Comparison of ENCODE assay signal across 20 cellular contexts in genomic region chr1:77516106-77516505, GRCh38.
"Had no signal": no experiment of that assay in that cellular context is flagged by ENCODE, and none has a peak within 500 bp of the region (broad histone marks: within the 10 kb centered on the region; RNA-seq: fewer than 3 reads in every experiment).

No MANE protein-coding gene starts in this region.

- H3K27ac ChIP-seq: right atrium auricular region, thoracic aorta had no signal

- H3K36me3 ChIP-seq: gastroesophageal sphincter, right atrium auricular region, thoracic aorta had no signal

- DNase-seq: activated CD4-positive, alpha-beta T cell treated with anti-CD3 and anti-CD28 coated beads for 4 hours; activated CD8-positive, alpha-beta memory T cell treated with anti-CD3 and anti-CD28 coated beads, Interleukin-2, amount 50 U/mL, for 4 hours; activated CD8-positive, alpha-beta T cell treated with anti-CD3 and anti-CD28 coated beads, Interleukin-2, amount 10 ng/mL, durations not matched to agents 7 days and 5 days; activated gamma-delta T cell treated with Interleukin-2 at 50 U/mL for 16 hours; activated naive CD8-positive, alpha-beta T cell treated with anti-CD3 and anti-CD28 coated beads for 36 hours; effector memory CD8-positive, alpha-beta T cell; mammary epithelial cell; naive thymus-derived CD8-positive, alpha-beta T cell; stimulated activated CD4-positive, alpha-beta T cell treated with anti-CD3 and anti-CD28 coated beads, Interleukin-4, amount 100 ng/mL, for 4 hours; stimulated activated CD8-positive, alpha-beta memory T cell treated with anti-CD3 and anti-CD28 coated beads, Interleukin-4, amount 100 ng/mL, for 48 hours; stimulated activated naive CD8-positive, alpha-beta T cell treated with anti-CD3 and anti-CD28 coated beads, Interleukin-15, amount 100 ng/mL, for 72 hours; T-helper 17 cell had no signal

- FAIRE-seq: islet of Langerhans had no signal

- H3K27me3 Mint-ChIP-seq: activated naive CD8-positive, alpha-beta T cell treated with anti-CD3 and anti-CD28 coated beads for 36 hours; dendritic cell treated with granulocyte-macrophage colony-stimulating factor and Interleukin-4, amounts not matched to agents 40 ng/mL and 50 ng/mL, for 4 days; naive thymus-derived CD8-positive, alpha-beta T cell; progenitor cell of endocrine pancreas; stimulated activated naive CD8-positive, alpha-beta T cell treated with anti-CD3 and anti-CD28 coated beads, Interleukin-15, amount 100 ng/mL, for 72 hours; T-helper 17 cell had no signal

- H3K9me3 Mint-ChIP-seq: dendritic cell treated with granulocyte-macrophage colony-stimulating factor and Interleukin-4, amounts not matched to agents 40 ng/mL and 50 ng/mL, for 4 days had no signal

- H3K4me3 ChIP-seq: gastroesophageal sphincter, right atrium auricular region, smooth muscle cell, thoracic aorta had no signal

- H3K36me3 Mint-ChIP-seq: brain had no signal

- H3K4me1 Mint-ChIP-seq: activated naive CD8-positive, alpha-beta T cell treated with anti-CD3 and anti-CD28 coated beads for 36 hours; T-helper 17 cell had no signal

- H3K27ac Mint-ChIP-seq: activated CD8-positive, alpha-beta T cell treated with anti-CD3 and anti-CD28 coated beads, Interleukin-2, amount 10 ng/mL, durations not matched to agents 7 days and 5 days; activated naive CD8-positive, alpha-beta T cell treated with anti-CD3 and anti-CD28 coated beads for 36 hours; dendritic cell treated with granulocyte-macrophage colony-stimulating factor and Interleukin-4, amounts not matched to agents 40 ng/mL and 50 ng/mL, for 4 days; effector memory CD8-positive, alpha-beta T cell; T-helper 17 cell had no signal

- ATAC-seq: activated CD8-positive, alpha-beta T cell treated with anti-CD3 and anti-CD28 coated beads, Interleukin-2, amount 10 ng/mL, durations not matched to agents 7 days and 5 days; effector memory CD8-positive, alpha-beta T cell; naive thymus-derived CD8-positive, alpha-beta T cell; stimulated activated naive CD8-positive, alpha-beta T cell treated with anti-CD3 and anti-CD28 coated beads, Interleukin-15, amount 100 ng/mL, for 72 hours; T-helper 17 cell had no signal

- H3K4me3 Mint-ChIP-seq: activated CD8-positive, alpha-beta T cell treated with anti-CD3 and anti-CD28 coated beads, Interleukin-2, amount 10 ng/mL, durations not matched to agents 7 days and 5 days; activated naive CD8-positive, alpha-beta T cell treated with anti-CD3 and anti-CD28 coated beads for 36 hours; dendritic cell treated with granulocyte-macrophage colony-stimulating factor and Interleukin-4, amounts not matched to agents 40 ng/mL and 50 ng/mL, for 4 days; effector memory CD8-positive, alpha-beta T cell; naive thymus-derived CD8-positive, alpha-beta T cell; stimulated activated naive CD8-positive, alpha-beta T cell treated with anti-CD3 and anti-CD28 coated beads, Interleukin-15, amount 100 ng/mL, for 72 hours; T-helper 17 cell had no signal

- H3K27me3 ChIP-seq: right atrium auricular region had no signal
